ENCODE assay signal across 17 cellular contexts in the genomic region with DNA sequence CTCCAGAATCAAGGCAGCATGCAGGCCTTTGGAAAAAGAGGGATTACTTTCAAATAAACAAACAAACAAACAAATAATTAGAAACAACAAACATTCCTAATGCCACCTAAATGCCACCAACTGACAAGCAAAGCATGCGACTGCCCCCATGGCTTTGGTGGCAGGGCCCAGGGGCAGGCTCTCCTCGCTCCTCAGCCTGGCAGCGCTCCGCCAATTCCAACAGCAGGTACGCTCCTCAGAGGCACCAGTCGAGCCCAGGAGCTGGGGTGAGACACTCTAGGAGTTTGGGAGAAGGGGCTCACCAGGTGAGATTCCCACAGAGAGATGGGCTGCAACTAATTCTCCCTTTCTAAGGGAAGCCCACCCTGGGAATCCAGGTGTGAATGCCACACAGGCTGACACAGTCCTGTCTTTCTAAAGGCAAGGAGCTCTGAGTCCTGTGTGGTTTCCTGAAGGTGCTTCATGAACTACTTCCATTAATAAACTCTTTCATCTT. TPM values are rescaled to one million over a fixed set of nuclear protein-coding genes. Genes with fewer than 3 reads are reported as not detected.
DNase-seq lines count a peak whose midpoint lies in the region; ATAC-seq and TF ChIP-seq lines count a peak whose summit lies in the region.
"Had no signal": no experiment of that assay in that cellular context is flagged by ENCODE, and none has a peak within 500 bp of the region (broad histone marks: within the 10 kb centered on the region; RNA-seq: fewer than 3 reads in every experiment).

No MANE protein-coding gene starts in this region.

- no TSS peak for BruUV-seq in IMR-90 (replicated peaks; lab: Mats Ljungman, UMichigan)

- no peaks in the 10 kb centered on the region for H3K9me3 ChIP-seq in CD4-positive, CD25-positive, alpha-beta regulatory T cell (ENCODE audit: control insufficient read depth in 2 of 2, low read length in 2 of 2)
- H3K9me3 ChIP-seq in IMR-90 (ENCODE audit: control insufficient read depth, insufficient read depth, low read length): no peaks in the 10 kb centered on the region
- no peaks in the 10 kb centered on the region for H3K9me3 ChIP-seq in naive thymus-derived CD4-positive, alpha-beta T cell (ENCODE audit: control insufficient read depth in 2 of 3, low read length in 3 of 3)
- H3K9me3 ChIP-seq: left lung, ovary, thoracic aorta had no signal

- no peak overlapping the region for H3K14ac ChIP-seq in IMR-90 (replicated peaks; ENCODE audit: low read depth, low read length)

- CTCF ChIA-PET in IMR-90 (lab: Yijun Ruan, JAX): interaction anchor here (1.3 kb wide), 1 partner anchor 9 kb away, joined by 3 read pairs; no protein-coding TSS in a partner anchor
- CTCF ChIA-PET in activated CD8-positive, alpha-beta T cell treated with anti-CD3 and anti-CD28 coated beads, Interleukin-2, amount 10 ng/mL, durations not matched to agents 7 days and 5 days (lab: Charles Lee): interaction anchor here (0.9 to 4.0 kb wide), 5 partner anchors 22 to 336 kb away, joined by 3 to 18 read pairs (median 5); no protein-coding TSS in a partner anchor
- CTCF ChIA-PET in naive thymus-derived CD4-positive, alpha-beta T cell (lab: Charles Lee): interaction anchor here (0.9 kb wide), 1 partner anchor 39 kb away, joined by 3 read pairs; no protein-coding TSS in a partner anchor

- H4K91ac ChIP-seq in IMR-90 (ENCODE audit: insufficient read depth, low read depth, low read length): no peak overlapping the region

- peak overlapping the region in 2 of 3 donors; percentile 16 to 78 for H3K27ac Mint-ChIP-seq in CD4-positive, CD25-positive, alpha-beta regulatory T cell
- H3K27ac Mint-ChIP-seq in activated CD8-positive, alpha-beta T cell treated with anti-CD3 and anti-CD28 coated beads, Interleukin-2, amount 10 ng/mL, durations not matched to agents 7 days and 5 days: peak overlapping the region; percentile 80
- H3K27ac Mint-ChIP-seq in naive thymus-derived CD4-positive, alpha-beta T cell: peak overlapping the region in 2 of 9 donors; percentile 25 to 77
- H3K27ac Mint-ChIP-seq: GM23338 had no signal

- intact Hi-C loops in IMR-90 (cut with micrococcal nuclease): no loop called here
- intact Hi-C loops in naive thymus-derived CD4-positive, alpha-beta T cell (cut with micrococcal nuclease): loop anchor here (1.0 to 10.0 kb wide), 5 partner anchors 18 to 847 kb away; no protein-coding TSS in a partner anchor

- no peak overlapping the region for H3K56ac ChIP-seq in IMR-90 (ENCODE audit: extremely low read depth, insufficient read depth, low read length)

- POLR2A ChIA-PET in IMR-90 (lab: Charles Lee; ENCODE audit: unreplicated experiment): no interaction called here
- POLR2A ChIA-PET in activated CD8-positive, alpha-beta T cell treated with anti-CD3 and anti-CD28 coated beads, Interleukin-2, amount 10 ng/mL, durations not matched to agents 7 days and 5 days (lab: Charles Lee): no interaction called here
- POLR2A ChIA-PET in naive thymus-derived CD4-positive, alpha-beta T cell (lab: Charles Lee): no interaction called here

- H3K27ac ChIP-seq in CD4-positive, CD25-positive, alpha-beta regulatory T cell (ENCODE audit: insufficient read depth, low read length, poor library complexity, severe bottlenecking): peak overlapping the region; percentile 73
- H3K27ac ChIP-seq in IMR-90 (ENCODE audit: insufficient read depth, low read length): no peak overlapping the region
- H3K27ac ChIP-seq in naive thymus-derived CD4-positive, alpha-beta T cell (ENCODE audit: low read depth, low read length): no peak overlapping the region
- H3K27ac ChIP-seq: left lung, ovary, thoracic aorta had no signal

- no peaks in the 10 kb centered on the region for H3K36me3 ChIP-seq in CD4-positive, CD25-positive, alpha-beta regulatory T cell (ENCODE audit: control insufficient read depth, insufficient read depth, low read length)
- H3K36me3 ChIP-seq in IMR-90 (ENCODE audit: control insufficient read depth, insufficient read depth, low read length): no peaks in the 10 kb centered on the region
- H3K36me3 ChIP-seq in naive thymus-derived CD4-positive, alpha-beta T cell (ENCODE audit: control insufficient read depth in 2 of 3, insufficient read depth in 3 of 3, low read length in 3 of 3): no peaks in the 10 kb centered on the region
- H3K36me3 ChIP-seq: left lung, ovary, thoracic aorta had no signal

- H3K4me3 Mint-ChIP-seq in CD4-positive, CD25-positive, alpha-beta regulatory T cell: peak overlapping the region in 1 of 4 donors; percentile 57
- peak overlapping the region; percentile 32 for H3K4me3 Mint-ChIP-seq in activated CD8-positive, alpha-beta T cell treated with anti-CD3 and anti-CD28 coated beads, Interleukin-2, amount 10 ng/mL, durations not matched to agents 7 days and 5 days
- H3K4me3 Mint-ChIP-seq in naive thymus-derived CD4-positive, alpha-beta T cell: peak overlapping the region in 6 of 10 donors; percentile 27 to 83 (median 59)
- H3K4me3 Mint-ChIP-seq: GM23338 had no signal

- dilution Hi-C loops in IMR-90 (cut with HindIII; ENCODE audit: low sequenced_read_pairs, unreplicated experiment): no loop called here

- peak overlapping the region; percentile 30; the same call in 1 of the 2 replicates for H2BK20ac ChIP-seq in IMR-90 (ENCODE audit: low read depth, low read length)

- no peaks in the 10 kb centered on the region for H4K20me1 ChIP-seq in IMR-90 (ENCODE audit: insufficient read depth, low read length)

- H3K4me1 ChIP-seq in CD4-positive, CD25-positive, alpha-beta regulatory T cell (ENCODE audit: control insufficient read depth, insufficient read depth, low read length, poor library complexity, severe bottlenecking): peaks cover 55% of the 10 kb centered on the region
- peaks cover 27% of the 10 kb centered on the region for H3K4me1 ChIP-seq in IMR-90 (ENCODE audit: control insufficient read depth, insufficient read depth, low read length)
- H3K4me1 ChIP-seq in naive thymus-derived CD4-positive, alpha-beta T cell (ENCODE audit: control insufficient read depth in 2 of 2, insufficient read depth in 2 of 2, low read length in 2 of 2): peaks cover 40 to 80% of the 10 kb centered on the region in 2 donors

- no peak overlapping the region for H2BK5ac ChIP-seq in IMR-90 (ENCODE audit: low read depth, low read length, poor library complexity, severe bottlenecking)

- H3K18ac ChIP-seq in IMR-90 (ENCODE audit: low read depth, low read length): no peak overlapping the region

- peaks cover 0 to 2% (median 0%) of the 10 kb centered on the region in 7 donors for H3K9me3 Mint-ChIP-seq in CD4-positive, CD25-positive, alpha-beta regulatory T cell
- H3K9me3 Mint-ChIP-seq in activated CD8-positive, alpha-beta T cell treated with anti-CD3 and anti-CD28 coated beads, Interleukin-2, amount 10 ng/mL, durations not matched to agents 7 days and 5 days (ENCODE audit: insufficient read depth): no peaks in the 10 kb centered on the region
- H3K9me3 Mint-ChIP-seq in naive thymus-derived CD4-positive, alpha-beta T cell: peaks cover 0 to 3% (median 0%) of the 10 kb centered on the region in 11 donors
- H3K9me3 Mint-ChIP-seq: GM23338 had no signal

- H3K23ac ChIP-seq in IMR-90 (ENCODE audit: low read depth, low read length): no peak overlapping the region

- H4K8ac ChIP-seq in IMR-90 (ENCODE audit: low read depth in 2 of 2, low read length in 2 of 2): no peak overlapping the region

- H3K36me3 Mint-ChIP-seq in CD4-positive, CD25-positive, alpha-beta regulatory T cell: no peaks in the 10 kb centered on the region
- peaks cover 4% of the 10 kb centered on the region for H3K36me3 Mint-ChIP-seq in activated CD8-positive, alpha-beta T cell treated with anti-CD3 and anti-CD28 coated beads, Interleukin-2, amount 10 ng/mL, durations not matched to agents 7 days and 5 days (ENCODE audit: low read depth)
- H3K36me3 Mint-ChIP-seq in naive thymus-derived CD4-positive, alpha-beta T cell: peaks cover 0 to 29% (median 0%) of the 10 kb centered on the region in 5 donors

- H3K27me3 ChIP-seq in CD4-positive, CD25-positive, alpha-beta regulatory T cell (ENCODE audit: control insufficient read depth, insufficient read depth, low read length): no peaks in the 10 kb centered on the region
- H3K27me3 ChIP-seq in IMR-90 (ENCODE audit: control insufficient read depth, insufficient read depth, low read length): no peaks in the 10 kb centered on the region
- no peaks in the 10 kb centered on the region for H3K27me3 ChIP-seq in naive thymus-derived CD4-positive, alpha-beta T cell (ENCODE audit: control insufficient read depth in 2 of 2, insufficient read depth in 2 of 2, low read length in 2 of 2)
- H3K27me3 ChIP-seq: left lung, ovary had no signal

- H3K4me3 ChIP-seq in CD4-positive, CD25-positive, alpha-beta regulatory T cell (ENCODE audit: low read depth, low read length): no peak overlapping the region
- no peak overlapping the region for H3K4me3 ChIP-seq in IMR-90 (ENCODE audit: insufficient read depth, low read depth, low read length)
- H3K4me3 ChIP-seq in naive thymus-derived CD4-positive, alpha-beta T cell (ENCODE audit: low read length): no peak overlapping the region
- H3K4me3 ChIP-seq: GM23338, left lung, ovary, thoracic aorta had no signal

- no CpG with 5 or more reads among the region's 6 CpGs for WGBS in IMR-90 (ENCODE audit: extremely low coverage in 2 of 2, insufficient read length in 1 of 2), 2 experiments

- H3K27me3 Mint-ChIP-seq in CD4-positive, CD25-positive, alpha-beta regulatory T cell: no peaks in the 10 kb centered on the region
- H3K27me3 Mint-ChIP-seq in activated CD8-positive, alpha-beta T cell treated with anti-CD3 and anti-CD28 coated beads, Interleukin-2, amount 10 ng/mL, durations not matched to agents 7 days and 5 days (ENCODE audit: low read depth): no peaks in the 10 kb centered on the region
- H3K27me3 Mint-ChIP-seq in naive thymus-derived CD4-positive, alpha-beta T cell: no peaks in the 10 kb centered on the region

- H3K4me2 ChIP-seq in IMR-90 (ENCODE audit: low read depth, low read length): no peak overlapping the region
- H3K4me2 ChIP-seq: GM23338 had no signal

- H3K79me1 ChIP-seq in IMR-90 (ENCODE audit: low read depth in 1 of 2, low read length in 2 of 2): no peaks in the 10 kb centered on the region

- TF ChIP-seq POLR2A in IMR-90 (IDR thresholded peaks at IDR 0.05; ENCODE audit: low read depth, low read length): no peak

- no peak for TF ChIP-seq CTCF in IMR-90 (conservative IDR thresholded peaks at IDR 0.05; ENCODE audit: low read depth, low read length)

- TF ChIP-seq RAD21 in IMR-90 (IDR thresholded peaks at IDR 0.05; ENCODE audit: low read length): no peak

- H3K9me1 ChIP-seq in IMR-90 (ENCODE audit: insufficient read depth, low read length): peaks cover 38% of the 10 kb centered on the region

- no peak overlapping the region for H3K9ac ChIP-seq in IMR-90 (ENCODE audit: low read depth, low read length)

- H2AFZ ChIP-seq in IMR-90 (replicated peaks; ENCODE audit: low read length, poor library complexity): no peak overlapping the region
- H2AFZ ChIP-seq: GM23338 had no signal

- ATAC-seq in CD4-positive, CD25-positive, alpha-beta regulatory T cell (ENCODE audit: low read depth in 2 of 2): no peak
- ATAC-seq in IMR-90 (ENCODE audit: low read depth): no peak
- no peak for ATAC-seq in activated CD8-positive, alpha-beta T cell treated with anti-CD3 and anti-CD28 coated beads, Interleukin-2, amount 10 ng/mL, durations not matched to agents 7 days and 5 days
- no peak for ATAC-seq in naive thymus-derived CD4-positive, alpha-beta T cell
- ATAC-seq: GM23338, left lung had no signal

- H2BK120ac ChIP-seq in IMR-90 (ENCODE audit: low read depth, low read length): no peak overlapping the region

- H3K4ac ChIP-seq in IMR-90 (ENCODE audit: low read depth, low read length): no peak overlapping the region

- H4K5ac ChIP-seq in IMR-90 (ENCODE audit: low read depth, low read length): no peak overlapping the region

- no peak overlapping the region for H2AK9ac ChIP-seq in IMR-90 (replicated peaks; ENCODE audit: low read depth, low read length, poor library complexity)

- peaks cover 20 to 62% (median 46%) of the 10 kb centered on the region in 4 donors for H3K4me1 Mint-ChIP-seq in CD4-positive, CD25-positive, alpha-beta regulatory T cell
- peaks cover 88% of the 10 kb centered on the region for H3K4me1 Mint-ChIP-seq in activated CD8-positive, alpha-beta T cell treated with anti-CD3 and anti-CD28 coated beads, Interleukin-2, amount 10 ng/mL, durations not matched to agents 7 days and 5 days (ENCODE audit: low read depth)
- peaks cover 42 to 89% (median 51%) of the 10 kb centered on the region in 7 donors for H3K4me1 Mint-ChIP-seq in naive thymus-derived CD4-positive, alpha-beta T cell
- H3K4me1 Mint-ChIP-seq: GM23338 had no signal

- DNase-seq in CD4-positive, CD25-positive, alpha-beta regulatory T cell: no peak
- DNase-seq in IMR-90 (no peak), ureter (ENCODE audit: low spot score) (no peak), AML-193 (lab: John Stamatoyannopoulos, UW) (no peak), islet precursor cell (no peak)
- DNase-seq in activated CD8-positive, alpha-beta T cell treated with anti-CD3 and anti-CD28 coated beads, Interleukin-2, amount 10 ng/mL, durations not matched to agents 7 days and 5 days: no peak
- DNase-seq in naive thymus-derived CD4-positive, alpha-beta T cell: no peak
- DNase-seq: cortex of kidney, DMS153, left lung, NCI-H1105, NCI-H2171, ovary had no signal

- in situ Hi-C loops in IMR-90 (cut with MboI; ENCODE audit: low sequenced_read_pairs): no loop called here

- H2BK15ac ChIP-seq in IMR-90 (ENCODE audit: low read depth, low read length): no peak overlapping the region

- 0 out of 2 replicates have a peak overlapping the region, but pooled peaks have one; percentile 12 for H2AK5ac ChIP-seq in IMR-90 (ENCODE audit: low read depth, low read length)

RNA-seq across cellular contexts. Expression of gene CSF2, which starts 27.8 kb away (rescaled TPM):
- not detected for total RNA-seq in CD4-positive, CD25-positive, alpha-beta regulatory T cell
- not detected for polyA plus RNA-seq in CD4-positive, CD25-positive, alpha-beta regulatory T cell
- total RNA-seq in IMR-90 (2012; rRNA removed): not detected in 2 replicates
- 0.26 and 0.31 TPM in 2 replicates for polyA plus RNA-seq in IMR-90 (2012; rRNA removed)
- polyA plus RNA-seq in IMR-90 (2012; cell fraction: cytosol; rRNA removed): 0.31 and 1.2 TPM in 2 replicates
- polyA plus RNA-seq in IMR-90 (2012; cell fraction: nucleus; rRNA removed; ENCODE audit: low replicate concordance): 0.70 and 0.79 TPM in 2 replicates
- total RNA-seq in activated CD8-positive, alpha-beta T cell treated with anti-CD3 and anti-CD28 coated beads, Interleukin-2, amount 10 ng/mL, durations not matched to agents 7 days and 5 days: under 1 TPM; 0.55 to 0.61 TPM
- total RNA-seq in naive thymus-derived CD4-positive, alpha-beta T cell: 100 to 1,000 TPM in 1 of 5 experiments, not detected in 4; 111 TPM
- polyA plus RNA-seq in naive thymus-derived CD4-positive, alpha-beta T cell: not detected
- total RNA-seq in ureter: not detected
- total RNA-seq: GM23338, thoracic aorta had no signal
- polyA plus RNA-seq: GM23338, ovary had no signal

RNA-seq across cellular contexts. Expression of gene IL3, which starts 41.0 kb away (rescaled TPM):
- not detected for total RNA-seq in CD4-positive, CD25-positive, alpha-beta regulatory T cell
- not detected for polyA plus RNA-seq in CD4-positive, CD25-positive, alpha-beta regulatory T cell
- not detected in 2 replicates for total RNA-seq in IMR-90 (2012; rRNA removed)
- polyA plus RNA-seq in IMR-90 (2012; rRNA removed): not detected in 2 replicates
- not detected in 2 replicates for polyA plus RNA-seq in IMR-90 (2012; cell fraction: cytosol; rRNA removed)
- polyA plus RNA-seq in IMR-90 (2012; cell fraction: nucleus; rRNA removed; ENCODE audit: low replicate concordance): not detected in 2 replicates
- total RNA-seq in activated CD8-positive, alpha-beta T cell treated with anti-CD3 and anti-CD28 coated beads, Interleukin-2, amount 10 ng/mL, durations not matched to agents 7 days and 5 days: not detected
- total RNA-seq in naive thymus-derived CD4-positive, alpha-beta T cell: 1 to 10 TPM in 1 of 5 experiments, not detected in 4; 1.3 TPM
- not detected for polyA plus RNA-seq in naive thymus-derived CD4-positive, alpha-beta T cell
- not detected for total RNA-seq in ureter
- total RNA-seq: glomerular endothelial cell, GM23338, left lung, ovary, thoracic aorta had no signal
- polyA plus RNA-seq: esophagus, GM23338, ovary had no signal
